In the genomic region with DNA sequence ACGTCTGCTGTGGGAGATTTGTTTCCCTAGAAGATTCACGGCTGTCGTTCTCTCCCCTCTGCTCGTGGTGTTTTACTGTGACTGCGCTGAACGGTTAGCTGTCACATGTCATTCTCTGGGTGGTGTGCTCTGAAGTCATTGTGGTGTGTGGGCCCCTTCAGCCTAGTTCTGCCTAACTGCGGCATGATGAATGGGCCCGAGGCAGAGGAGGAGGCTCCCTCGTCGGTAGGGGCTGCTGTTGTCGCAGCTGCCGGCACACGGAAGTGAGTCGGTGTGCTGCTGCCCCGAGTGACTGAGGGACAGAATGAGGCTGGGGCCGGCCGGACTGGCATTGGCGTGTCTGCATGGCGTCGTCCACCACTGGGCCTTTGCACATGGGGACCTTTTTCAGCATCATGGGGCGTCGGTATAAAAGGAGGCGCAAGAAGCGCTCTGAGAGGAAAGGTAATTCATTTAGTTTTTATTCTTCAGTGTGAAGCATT, we compare ENCODE assay signal across 9 cellular contexts.
DNase-seq lines count a peak whose midpoint lies in the region; ATAC-seq and TF ChIP-seq lines count a peak whose summit lies in the region.
"Had no signal": no experiment of that assay in that cellular context is flagged by ENCODE, and none has a peak within 500 bp of the region (broad histone marks: within the 10 kb centered on the region; RNA-seq: fewer than 3 reads in every experiment).

No MANE protein-coding gene starts in this region.

- H3K4me1 ChIP-seq in DOHH2 (ENCODE audit: control insufficient read depth, low read length) (peaks cover 7% of the 10 kb centered on the region), OCI-LY3 (ENCODE audit: low read length) (peaks cover 8% of the 10 kb centered on the region), right atrium auricular region (peaks cover 0 to 14% of the 10 kb centered on the region in 2 donors)

- H3K27ac Mint-ChIP-seq in activated T-cell treated with anti-CD3 and anti-CD28 coated beads, Interleukin-2, amount 50 U/mL, for 72 hours = peak overlapping the region; percentile 49

- H3K4me2 ChIP-seq in DOHH2 (ENCODE audit: low read length) (peak overlapping the region; percentile 46), OCI-LY3 (ENCODE audit: low read length) (peak overlapping the region; percentile 82)

- H3K36me3 ChIP-seq in DOHH2 (ENCODE audit: control insufficient read depth, low read length) (no peaks in the 10 kb centered on the region), OCI-LY3 (replicated peaks; ENCODE audit: low read depth, low read length) (no peaks in the 10 kb centered on the region), right atrium auricular region (peaks cover 6% of the 10 kb centered on the region)

- H3K27me3 ChIP-seq in DOHH2 (ENCODE audit: control insufficient read depth, low read length) (peaks cover 26% of the 10 kb centered on the region), OCI-LY3 (ENCODE audit: low read depth, low read length) (no peaks in the 10 kb centered on the region), right atrium auricular region (no peaks in the 10 kb centered on the region)
- H3K27me3 ChIP-seq: dorsolateral prefrontal cortex had no signal

- ATAC-seq in activated T-cell treated with anti-CD3 and anti-CD28 coated beads, Interleukin-2, amount 50 U/mL, for 72 hours (replicated peaks in 1 of 2) = peak; percentile 99 to 100
- ATAC-seq in HG02981 (IDR thresholded peaks at IDR 0.05; ENCODE audit: unreplicated experiment) (no peak), HG03460 (IDR thresholded peaks at IDR 0.05; ENCODE audit: unreplicated experiment) (no peak)

- H3K9ac ChIP-seq in OCI-LY3 (ENCODE audit: low read length) = peak overlapping the region; percentile 39

- peak; percentile 76 to 84 for DNase-seq in activated T-cell treated with anti-CD3 and anti-CD28 coated beads, Interleukin-2, amount 50 U/mL, for 72 hours
- peak; percentile 58 for DNase-seq in right atrium auricular region (ENCODE audit: low spot score)
- DNase-seq in stimulated activated CD4-positive, alpha-beta T cell treated with anti-CD3 and anti-CD28 coated beads, Interleukin-1b, Interleukin-23, amount 100 ng/mL, for 24 hours (ENCODE audit: low read depth in 4 of 4, low spot score in 1 of 4) = peak; percentile 25 to 54 (median 41)
- no peak for DNase-seq in NCI-H1930 (lab: John Stamatoyannopoulos, UW)

- TF ChIP-seq CTCF in DOHH2 (IDR thresholded peaks at IDR 0.05; ENCODE audit: low read depth, low read length, poor library complexity, severe bottlenecking) (peak; percentile 61), OCI-LY3 (IDR thresholded peaks at IDR 0.05; ENCODE audit: low read depth, low read length) (peak; percentile 66), right atrium auricular region (IDR thresholded peaks at IDR 0.05) (peak in 1 of 2 donors; percentile 32)

- H3K79me2 ChIP-seq in DOHH2 (ENCODE audit: control insufficient read depth, low read length) = no peaks in the 10 kb centered on the region
- no peaks in the 10 kb centered on the region for H3K79me2 ChIP-seq in OCI-LY3 (ENCODE audit: low read length)

- H3K27ac ChIP-seq in DOHH2 (ENCODE audit: low read depth, low read length) (no peak overlapping the region), OCI-LY3 (ENCODE audit: low read length) (no peak overlapping the region), right atrium auricular region (no peak overlapping the region)
- H3K27ac ChIP-seq: dorsolateral prefrontal cortex had no signal

- peak overlapping the region; percentile 84 for H2AFZ ChIP-seq in OCI-LY3 (ENCODE audit: low read depth, low read length)

- H3K9me3 Mint-ChIP-seq in activated T-cell treated with anti-CD3 and anti-CD28 coated beads, Interleukin-2, amount 50 U/mL, for 72 hours = peaks cover 3 to 4% of the 10 kb centered on the region in 2 donors

- no peaks in the 10 kb centered on the region for H3K9me3 ChIP-seq in DOHH2 (ENCODE audit: control insufficient read depth, insufficient read depth, low read length)
- no peaks in the 10 kb centered on the region for H3K9me3 ChIP-seq in OCI-LY3 (ENCODE audit: insufficient read depth, low read length)
- no peaks in the 10 kb centered on the region for H3K9me3 ChIP-seq in right atrium auricular region

- no peaks in the 10 kb centered on the region for H3K9me2 ChIP-seq in DOHH2 (replicated peaks; ENCODE audit: control insufficient read depth, low read length)

- H4K20me1 ChIP-seq in DOHH2 (ENCODE audit: control insufficient read depth, insufficient read depth, low read depth, low read length) = no peaks in the 10 kb centered on the region
- H4K20me1 ChIP-seq in OCI-LY3 (ENCODE audit: insufficient read depth, low read length) = no peaks in the 10 kb centered on the region

- H3K4me3 ChIP-seq in DOHH2 (ENCODE audit: low read length) (peak overlapping the region; percentile 27; the same call in 1 of the 2 replicates), OCI-LY3 (ENCODE audit: low read length) (peak overlapping the region; percentile 65), right atrium auricular region (no peak overlapping the region)

- peak overlapping the region; percentile 75 to 82 for H3K4me3 Mint-ChIP-seq in activated T-cell treated with anti-CD3 and anti-CD28 coated beads, Interleukin-2, amount 50 U/mL, for 72 hours

- peaks cover 22% of the 10 kb centered on the region for H3K4me1 Mint-ChIP-seq in activated T-cell treated with anti-CD3 and anti-CD28 coated beads, Interleukin-2, amount 50 U/mL, for 72 hours (ENCODE audit: low read depth)

- H3K27me3 Mint-ChIP-seq in activated T-cell treated with anti-CD3 and anti-CD28 coated beads, Interleukin-2, amount 50 U/mL, for 72 hours (ENCODE audit: low read depth) = no peaks in the 10 kb centered on the region

- H3K36me3 Mint-ChIP-seq in activated T-cell treated with anti-CD3 and anti-CD28 coated beads, Interleukin-2, amount 50 U/mL, for 72 hours (ENCODE audit: insufficient read depth in 2 of 2) = peaks cover 2 to 9% of the 10 kb centered on the region in 2 donors

- H3F3A ChIP-seq in DOHH2 (ENCODE audit: control insufficient read depth, insufficient read depth) = no peaks in the 10 kb centered on the region

Comparison
In these comparisons a context has a peak if more than half of its experiments do, and no peak if none do; other contexts are left out.
1. H3K4me3 ChIP-seq: peak in DOHH2 (single experiment) and OCI-LY3 (single experiment); none in right atrium auricular region (0 of 2).
2. ATAC-seq: peak in activated T-cell treated with anti-CD3 and anti-CD28 coated beads, Interleukin-2, amount 50 U/mL, for 72 hours (2 of 2); none in HG02981 (single experiment) and HG03460 (single experiment).
3. DNase-seq: peak in activated T-cell treated with anti-CD3 and anti-CD28 coated beads, Interleukin-2, amount 50 U/mL, for 72 hours (2 of 2), right atrium auricular region (single experiment) and stimulated activated CD4-positive, alpha-beta T cell treated with anti-CD3 and anti-CD28 coated beads, Interleukin-1b, Interleukin-23, amount 100 ng/mL, for 24 hours (4 of 4); none in NCI-H1930 (0 of 2).